ENCODE assay signal across 32 cellular contexts in the genomic region with DNA sequence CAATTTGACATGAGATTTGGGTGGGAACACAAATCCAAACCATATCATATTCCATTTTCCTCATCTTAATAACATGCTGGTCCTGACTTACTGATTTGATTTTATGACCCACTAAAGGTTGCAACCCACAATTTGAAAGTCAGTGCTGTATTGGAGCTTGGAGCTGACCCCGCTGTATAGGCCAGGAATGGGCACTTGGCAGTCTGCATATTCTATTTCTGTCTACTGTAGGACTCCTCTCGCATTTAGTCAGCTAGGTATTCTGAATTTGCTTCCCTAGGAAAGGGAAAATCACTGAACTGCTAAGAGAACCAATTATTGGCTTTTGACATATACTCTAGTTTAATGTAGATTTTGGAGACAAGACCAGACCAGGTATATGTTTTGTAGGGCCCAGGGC.
"Had no signal": no experiment of that assay in that cellular context is flagged by ENCODE, and none has a peak within 500 bp of the region (broad histone marks: within the 10 kb centered on the region; RNA-seq: fewer than 3 reads in every experiment).

No MANE protein-coding gene starts in this region.

- DNase-seq: activated effector memory CD4-positive, alpha-beta T cell treated with anti-CD3 and anti-CD28 coated beads, Interleukin-2, amount 50 U/mL, for 16 hours; activated effector memory CD4-positive, alpha-beta T cell treated with Interleukin-2 at 50 U/mL for 16 hours; activated gamma-delta T cell; activated gamma-delta T cell treated with Interleukin-2 at 50 U/mL for 16 hours; activated naive CD4-positive, alpha-beta T cell; activated naive CD4-positive, alpha-beta T cell treated with anti-CD3 and anti-CD28 coated beads for 36 hours; activated naive CD4-positive, alpha-beta T cell treated with anti-CD3 and anti-CD28 coated beads, Interleukin-2, amount 10 ng/mL, durations not matched to agents 7 days and 5 days; activated naive CD4-positive, alpha-beta T cell treated with anti-CD3 and anti-CD28 coated beads, Interleukin-2, amount 50 U/mL, for 16 hours; activated naive CD4-positive, alpha-beta T cell treated with Interleukin-2 at 50 U/mL for 16 hours; activated naive CD8-positive, alpha-beta T cell treated with anti-CD3 and anti-CD28 coated beads for 36 hours; activated naive CD8-positive, alpha-beta T cell treated with anti-CD3 and anti-CD28 coated beads, Interleukin-2, amount 10 ng/mL, durations not matched to agents 7 days and 5 days; activated naive CD8-positive, alpha-beta T cell treated with anti-CD3 and anti-CD28 coated beads, Interleukin-2, amount 50 U/mL, for 24 hours; activated T-cell treated with anti-CD3 and anti-CD28 coated beads, Interleukin-2, amount 50 U/mL, for 1 hour; activated T-cell treated with anti-CD3 and anti-CD28 coated beads, Interleukin-2, amount 50 U/mL, for 24 hours; activated T-cell treated with anti-CD3 and anti-CD28 coated beads, Interleukin-2, amount 50 U/mL, for 4 hours; activated T-cell treated with anti-CD3 and anti-CD28 coated beads, Interleukin-2, amount 50 U/mL, for 48 hours; activated T-cell treated with anti-CD3 and anti-CD28 coated beads, Interleukin-2, amount 50 U/mL, for 72 hours; adrenal gland; amniotic stem cell; amygdala; anterior cingulate cortex; aorta; body of pancreas; brain microvascular endothelial cell; caudate nucleus; central memory CD4-positive, alpha-beta T cell; cerebellar nuclear complex had no signal

- H3K27me3 ChIP-seq: adrenal gland, ascending aorta, body of pancreas, brain microvascular endothelial cell, breast epithelium, cardiac muscle cell had no signal

- ATAC-seq: activated naive CD4-positive, alpha-beta T cell treated with anti-CD3 and anti-CD28 coated beads, Interleukin-2, amount 50 U/mL, for 72 hours; activated naive CD8-positive, alpha-beta T cell treated with anti-CD3 and anti-CD28 coated beads, Interleukin-2, amount 50 U/mL, for 24 hours; activated T-cell treated with anti-CD3 and anti-CD28 coated beads, Interleukin-2, amount 50 U/mL, for 4 hours; activated T-cell treated with anti-CD3 and anti-CD28 coated beads, Interleukin-2, amount 50 U/mL, for 72 hours; activated T-helper 17 cell treated with anti-CD3 and anti-CD28 coated beads, Interleukin-2, amount 50 U/mL, for 72 hours; body of pancreas had no signal

- H3K27ac ChIP-seq: adrenal gland, ascending aorta, body of pancreas, brain microvascular endothelial cell, breast epithelium, cardiac muscle cell had no signal

- H3K9me3 ChIP-seq: adrenal gland, ascending aorta, body of pancreas, breast epithelium had no signal

- H3K36me3 ChIP-seq: adrenal gland, ascending aorta, brain microvascular endothelial cell, breast epithelium, cardiac muscle cell had no signal

- H3K4me1 ChIP-seq: adrenal gland, ascending aorta, body of pancreas, breast epithelium had no signal

- H3K4me3 ChIP-seq: adrenal gland, ascending aorta, body of pancreas, breast epithelium, cardiac muscle cell had no signal
